Comparison of ENCODE assay signal across 8 cellular contexts in genomic region chr16:54928016-54928356, GRCh38. TPM values are rescaled to one million over a fixed set of nuclear protein-coding genes. Genes with fewer than 3 reads are reported as not detected.
DNase-seq lines count a peak whose midpoint lies in the region; ATAC-seq and TF ChIP-seq lines count a peak whose summit lies in the region.

No MANE protein-coding gene starts in this region.

- intact Hi-C loops in gastrocnemius medialis (cut with DNase I; ENCODE audit: low total_unique reads): loop anchor here (5.0 kb wide), 1 partner anchor 1426 kb away; the partner anchor contains the start of gene AKTIP

- peaks cover 35% of the 10 kb centered on the region for H3K4me1 Mint-ChIP-seq in stimulated activated naive CD8-positive, alpha-beta T cell treated with anti-CD3 and anti-CD28 coated beads, Interleukin-15, Interleukin-2, amounts not matched to agents 100 ng/mL and 50 ng/mL, for 24 hours (ENCODE audit: low read depth)

- DNase-seq in stimulated activated naive CD8-positive, alpha-beta T cell treated with anti-CD3 and anti-CD28 coated beads, Interleukin-15, Interleukin-2, amounts not matched to agents 100 U/mL and 50 U/mL, for 24 hours: no peak
- DNase-seq in SJSA1 (ENCODE audit: low read depth in 1 of 2, low spot score in 2 of 2) (peak in 1 of 2 experiments; percentile 64), fibroblast of gingiva (ENCODE audit: low read depth) (peak; percentile 33), gastrocnemius medialis (no peak), NCI-H2081 treated with DMSO at 0.1 percent for 48 hours (lab: John Stamatoyannopoulos, UW) (no peak)
- DNase-seq in activated CD4-positive, CD25-positive, alpha-beta regulatory T cell (lab: John Stamatoyannopoulos, UW): no peak

- H3K27ac Mint-ChIP-seq in stimulated activated naive CD8-positive, alpha-beta T cell treated with anti-CD3 and anti-CD28 coated beads, Interleukin-15, Interleukin-2, amounts not matched to agents 100 ng/mL and 50 ng/mL, for 24 hours: peak overlapping the region; percentile 55

- peaks cover 70% of the 10 kb centered on the region for H3K27me3 Mint-ChIP-seq in stimulated activated naive CD8-positive, alpha-beta T cell treated with anti-CD3 and anti-CD28 coated beads, Interleukin-15, Interleukin-2, amounts not matched to agents 100 ng/mL and 50 ng/mL, for 24 hours

- H3K4me3 Mint-ChIP-seq in stimulated activated naive CD8-positive, alpha-beta T cell treated with anti-CD3 and anti-CD28 coated beads, Interleukin-15, Interleukin-2, amounts not matched to agents 100 ng/mL and 50 ng/mL, for 24 hours: peak overlapping the region; percentile 81

- TF ChIP-seq CTCF in gastrocnemius medialis (IDR thresholded peaks at IDR 0.05 in 4 of 5, conservative IDR thresholded peaks at IDR 0.05 in 1 of 5): no peak

- peaks cover 23% of the 10 kb centered on the region for H3K4me1 ChIP-seq in SJSA1 (replicated peaks)
- peaks cover 6 to 20% of the 10 kb centered on the region in 2 donors for H3K4me1 ChIP-seq in gastrocnemius medialis

- peaks cover 6% of the 10 kb centered on the region for H3K9me3 Mint-ChIP-seq in stimulated activated naive CD8-positive, alpha-beta T cell treated with anti-CD3 and anti-CD28 coated beads, Interleukin-15, Interleukin-2, amounts not matched to agents 100 ng/mL and 50 ng/mL, for 24 hours

- H3K9me3 ChIP-seq in SJSA1 (replicated peaks) (no peaks in the 10 kb centered on the region), gastrocnemius medialis (no peaks in the 10 kb centered on the region)

- H3K36me3 ChIP-seq in SJSA1: peaks cover 16% of the 10 kb centered on the region
- H3K36me3 ChIP-seq in gastrocnemius medialis: no peaks in the 10 kb centered on the region

- in situ Hi-C loops in gastrocnemius medialis (cut with MboI; ENCODE audit: low sequenced_read_pairs in 4 of 4): loop anchor here in 1 of 4 donors (25.0 kb wide), 2 partner anchors 641 to 741 kb away; partner anchors contain the start of gene IRX3

- peaks cover 10% of the 10 kb centered on the region for H3K36me3 Mint-ChIP-seq in stimulated activated naive CD8-positive, alpha-beta T cell treated with anti-CD3 and anti-CD28 coated beads, Interleukin-15, Interleukin-2, amounts not matched to agents 100 ng/mL and 50 ng/mL, for 24 hours (ENCODE audit: low read depth)

- peak overlapping the region; percentile 98 for H3K4me3 ChIP-seq in SJSA1
- peak overlapping the region; percentile 29 to 68 (median 50) for H3K4me3 ChIP-seq in gastrocnemius medialis

- H3K27me3 ChIP-seq in SJSA1 (replicated peaks) (no peaks in the 10 kb centered on the region), gastrocnemius medialis (peaks cover 45 to 76% (median 75%) of the 10 kb centered on the region in 3 donors)

- ATAC-seq in stimulated activated naive CD8-positive, alpha-beta T cell treated with anti-CD3 and anti-CD28 coated beads, Interleukin-15, Interleukin-2, amounts not matched to agents 100 U/mL and 50 U/mL, for 24 hours: no peak
- ATAC-seq in gastrocnemius medialis: no peak
- no peak for ATAC-seq in GM19463 (IDR thresholded peaks at IDR 0.05; ENCODE audit: unreplicated experiment)

- H3K27ac ChIP-seq in SJSA1 (peak overlapping the region; percentile 100), gastrocnemius medialis (peak overlapping the region; percentile 64 to 86 (median 70))

- no peak for TF ChIP-seq POLR2A in gastrocnemius medialis (IDR thresholded peaks at IDR 0.05)

RNA-seq across cellular contexts. Expression of gene IRX5, which starts 2.7 kb away (rescaled TPM):
- 6.7 and 7.8 TPM in 2 replicates for total RNA-seq in SJSA1 (2014; rRNA removed; shearing (Covaris generic))
- total RNA-seq in gastrocnemius medialis: 1 to 10 TPM in 3 of 4 donors, under 1 TPM in 1; 0.20 to 4.1 (median 2.6) TPM
